Comparison of ENCODE assay signal across 8 cellular contexts in the genomic region with DNA sequence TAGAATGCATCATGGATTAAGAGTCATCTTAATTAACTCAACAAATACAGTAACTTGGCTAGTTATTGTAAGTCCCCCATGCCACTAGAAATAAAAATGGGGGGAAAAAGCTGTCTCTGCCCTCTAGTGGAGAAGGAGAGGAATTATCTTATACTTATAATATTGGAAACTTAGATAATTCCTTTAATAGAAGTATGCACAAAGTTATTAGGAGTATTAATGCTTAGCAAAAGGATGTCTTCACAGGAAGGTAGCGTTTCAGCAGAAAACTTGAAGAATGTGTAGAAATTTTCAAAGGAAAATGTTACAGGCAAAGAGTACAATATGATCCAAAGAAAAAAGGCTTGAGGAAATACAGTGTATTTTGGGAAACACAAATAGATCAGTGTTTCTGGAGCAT. TPM values are rescaled to one million over a fixed set of nuclear protein-coding genes. Genes with fewer than 3 reads are reported as not detected.
A peak's percentile ranks its signal among the peaks of the same experiment; 100 is the strongest.
DNase-seq lines count a peak whose midpoint lies in the region; ATAC-seq and TF ChIP-seq lines count a peak whose summit lies in the region.

No MANE protein-coding gene starts in this region.

- H3K36me3 ChIP-seq in H7 (replicated peaks; ENCODE audit: control insufficient read depth, insufficient read depth, low read length): no peaks in the 10 kb centered on the region
- no peaks in the 10 kb centered on the region for H3K36me3 ChIP-seq in transverse colon

- in situ Hi-C loops in transverse colon (cut with MboI; ENCODE audit: low pct_ligation_motif_present in 1 of 4, low pct_unique_long_range_greater_than_20kb in 1 of 4, low sequenced_read_pairs in 3 of 4): no loop called here

- TF ChIP-seq POLR2A in transverse colon (IDR thresholded peaks at IDR 0.05): no peak

- H3K4me3 ChIP-seq in H7 (ENCODE audit: insufficient read depth, low read depth, low read length) (no peak overlapping the region), transverse colon (no peak overlapping the region)

- POLR2A ChIA-PET in RWPE1 (lab: Yijun Ruan, JAX; ENCODE audit: low non-redundant PET): no interaction called here

- H3K9me3 ChIP-seq in transverse colon: no peaks in the 10 kb centered on the region

- 25 to 36% methylated on average over 1 of the region's 1 CpG for WGBS in transverse colon (ENCODE audit: low coverage in 1 of 2), 2 donors

- ATAC-seq in GM19023 (IDR thresholded peaks at IDR 0.05; ENCODE audit: unreplicated experiment) (no peak), GM21423 (IDR thresholded peaks at IDR 0.05; ENCODE audit: unreplicated experiment) (no peak)

- no peak for TF ChIP-seq EP300 in transverse colon (IDR thresholded peaks at IDR 0.05; ENCODE audit: low read depth)

- H3K4me1 ChIP-seq in transverse colon: no peaks in the 10 kb centered on the region

- H3K27ac ChIP-seq in RWPE1: no peak overlapping the region
- no peak overlapping the region for H3K27ac ChIP-seq in transverse colon

- TF ChIP-seq CTCF in RWPE1 (conservative IDR thresholded peaks at IDR 0.05; ENCODE audit: low read depth) (peak; percentile 79), transverse colon (IDR thresholded peaks at IDR 0.05) (peak; percentile 38 to 62 (median 56))

- CTCF ChIA-PET in RWPE1 (lab: Yijun Ruan, JAX): interaction anchor here (0.6 to 1.2 kb wide), 6 partner anchors 10 to 1357 kb away, joined by 3 to 10 read pairs (median 3); no protein-coding TSS in a partner anchor

- peak; percentile 4 to 34 for DNase-seq in AML-193 (lab: John Stamatoyannopoulos, UW)
- peak; percentile 68 for DNase-seq in H7
- DNase-seq in RWPE1 (ENCODE audit: low spot score): peak; percentile 49
- DNase-seq in germinal center (ENCODE audit: low spot score): peak; percentile 40
- DNase-seq in transverse colon: no peak
- DNase-seq in T-helper 9 cell: no peak

- H3K27me3 ChIP-seq in H7 (ENCODE audit: control insufficient read depth, insufficient read depth, low read length): no peaks in the 10 kb centered on the region
- no peaks in the 10 kb centered on the region for H3K27me3 ChIP-seq in transverse colon

- intact Hi-C loops in transverse colon (cut with DNase I; ENCODE audit: low total_unique reads): no loop called here

RNA-seq across cellular contexts. Expression of gene OR5AU1, which starts 19.8 kb away (rescaled TPM):
- not detected in 2 replicates for total RNA-seq in H7 (2014; rRNA removed; shearing (Covaris generic))
- total RNA-seq in transverse colon: not detected

RNA-seq across cellular contexts. Expression of gene TMEM253, which starts 35.2 kb away (rescaled TPM):
- total RNA-seq in H7 (2014; rRNA removed; shearing (Covaris generic)): 0.31 and 0.78 TPM in 2 replicates
- 10 to 100 TPM; 13.1 to 63.7 (median 41.9) TPM for total RNA-seq in transverse colon

RNA-seq across cellular contexts. Expression of gene ZNF219, which starts 37.6 kb away (rescaled TPM):
- total RNA-seq in H7 (2014; rRNA removed; shearing (Covaris generic)): 71.2 and 90.3 TPM in 2 replicates
- 100 to 1,000 TPM in 2 of 4 donors, 10 to 100 TPM in 2; 68.4 to 135 (median 94.5) TPM for total RNA-seq in transverse colon

Comparison
In these comparisons a context has a peak if more than half of its experiments do, and no peak if none do; other contexts are left out.
1. DNase-seq: peak in AML-193 (2 of 2), H7 (single experiment), RWPE1 (single experiment) and germinal center (single experiment); none in transverse colon (single experiment) and T-helper 9 cell (single experiment).